Comparison of ENCODE assay signal across 8 cellular contexts in genomic region chr1:15408890-15409399, GRCh38. TPM values are rescaled to one million over a fixed set of nuclear protein-coding genes. Genes with fewer than 3 reads are reported as not detected.
DNase-seq lines count a peak whose midpoint lies in the region; ATAC-seq and TF ChIP-seq lines count a peak whose summit lies in the region.

No MANE protein-coding gene starts in this region.

- no peak for TF ChIP-seq CTCF in LNCaP clone FGC (IDR thresholded peaks at IDR 0.05; ENCODE audit: control insufficient read depth, extremely low read depth, insufficient read depth)

- peak overlapping the region; percentile 93 for H3K4me3 ChIP-seq in BLaER1
- H3K4me3 ChIP-seq in LNCaP clone FGC (ENCODE audit: low read depth, low read length): peak overlapping the region; percentile 65

- DNase-seq in LNCaP clone FGC (ENCODE audit: low read depth) (no peak), AG20443 (ENCODE audit: low spot score) (no peak), SIG-M5 (lab: John Stamatoyannopoulos, UW) (no peak), AG08396 (ENCODE audit: low spot score) (no peak)
- DNase-seq in natural killer cell treated with Interleukin-12 subunit alpha and Interleukin-12 subunit beta and Interleukin-15 and Interleukin-18, amount 100 ng/mL, for 72 hours (ENCODE audit: low spot score): peak; percentile 67

- H3K27me3 ChIP-seq in BLaER1: no peaks in the 10 kb centered on the region

- no peak overlapping the region for H3K27ac ChIP-seq in BLaER1
- peak overlapping the region; percentile 47 for H3K27ac ChIP-seq in cingulate gyrus (ENCODE audit: low read depth, low read length)

- H3K27me3 Mint-ChIP-seq in natural killer cell treated with Interleukin-12 subunit alpha and Interleukin-12 subunit beta and Interleukin-15 and Interleukin-18, amount 100 ng/mL, for 72 hours: no peaks in the 10 kb centered on the region

- peaks cover 69 to 70% of the 10 kb centered on the region in 2 donors for H3K4me1 Mint-ChIP-seq in natural killer cell treated with Interleukin-12 subunit alpha and Interleukin-12 subunit beta and Interleukin-15 and Interleukin-18, amount 100 ng/mL, for 72 hours (ENCODE audit: low read depth in 2 of 2)

- H3K36me3 Mint-ChIP-seq in natural killer cell treated with Interleukin-12 subunit alpha and Interleukin-12 subunit beta and Interleukin-15 and Interleukin-18, amount 100 ng/mL, for 72 hours: no peaks in the 10 kb centered on the region

- no peaks in the 10 kb centered on the region for H3K9me3 ChIP-seq in BLaER1

- no peak for ATAC-seq in natural killer cell treated with Interleukin-12 subunit alpha and Interleukin-12 subunit beta and Interleukin-15 and Interleukin-18, amount 100 ng/mL, for 72 hours
- no peak for ATAC-seq in activated CD4-positive, CD25-positive, alpha-beta regulatory T cell treated with anti-CD3 and anti-CD28 coated beads, Interleukin-2, amount 50 U/mL, for 24 hours

- H3K9me3 Mint-ChIP-seq in natural killer cell treated with Interleukin-12 subunit alpha and Interleukin-12 subunit beta and Interleukin-15 and Interleukin-18, amount 100 ng/mL, for 72 hours: no peaks in the 10 kb centered on the region

- peak overlapping the region; percentile 96 for H3K4me3 Mint-ChIP-seq in natural killer cell treated with Interleukin-12 subunit alpha and Interleukin-12 subunit beta and Interleukin-15 and Interleukin-18, amount 100 ng/mL, for 72 hours

- H3K9ac ChIP-seq in BLaER1: peak overlapping the region; percentile 93

- H3K36me3 ChIP-seq in BLaER1: peaks cover 9% of the 10 kb centered on the region

- peaks cover 39% of the 10 kb centered on the region for H3K4me1 ChIP-seq in BLaER1

- H4K20me1 ChIP-seq in BLaER1: peaks cover 32% of the 10 kb centered on the region

- peak overlapping the region; percentile 99 for H3K4me2 ChIP-seq in BLaER1

- peak overlapping the region; percentile 84 to 90 for H3K27ac Mint-ChIP-seq in natural killer cell treated with Interleukin-12 subunit alpha and Interleukin-12 subunit beta and Interleukin-15 and Interleukin-18, amount 100 ng/mL, for 72 hours

RNA-seq across cellular contexts. Expression of gene EFHD2, which starts 0.7 kb away (rescaled TPM):
- 100 to 1,000 TPM; 164 to 185 TPM for total RNA-seq in natural killer cell treated with Interleukin-12 subunit alpha and Interleukin-12 subunit beta and Interleukin-15 and Interleukin-18, amount 100 ng/mL, for 72 hours

RNA-seq across cellular contexts. Expression of gene CTRC, which starts 29.3 kb away (rescaled TPM):
- total RNA-seq in natural killer cell treated with Interleukin-12 subunit alpha and Interleukin-12 subunit beta and Interleukin-15 and Interleukin-18, amount 100 ng/mL, for 72 hours: 1 to 10 TPM in 1 of 2 donors, under 1 TPM in 1; 0.53 to 2.3 TPM

RNA-seq across cellular contexts. Expression of gene CELA2A, which starts 47.6 kb away (rescaled TPM):
- total RNA-seq in natural killer cell treated with Interleukin-12 subunit alpha and Interleukin-12 subunit beta and Interleukin-15 and Interleukin-18, amount 100 ng/mL, for 72 hours: not detected
